ENCODE assay signal across 1 cellular context in the genomic region with DNA sequence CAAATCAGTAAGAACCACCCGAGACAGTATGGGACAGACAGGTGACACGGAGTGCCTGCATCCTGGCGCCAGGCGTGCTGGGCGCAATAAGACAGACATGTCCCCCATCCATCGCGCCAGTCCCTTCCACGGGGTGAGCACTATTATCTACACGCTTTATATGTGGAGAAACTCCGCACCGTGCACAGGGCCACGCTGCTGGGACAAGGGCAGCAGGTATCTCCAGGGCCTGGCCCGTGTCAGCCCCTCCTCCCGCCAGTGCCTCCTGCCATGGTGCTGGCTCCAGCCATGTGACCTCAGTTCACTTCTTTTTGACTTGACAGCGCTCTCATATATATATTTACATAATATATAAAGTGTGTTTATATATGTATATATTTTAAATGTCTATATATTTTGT.
TF ChIP-seq lines count a peak whose summit lies in the region.

No MANE protein-coding gene starts in this region.

TF ChIP-seq in HepG2, 621 proteins besides CTCF, POLR2A, EP300 and RAD21:
- TF ChIP-seq ZNF563 (CRISPR knock-in tag; IDR thresholded peaks at IDR 0.05) (no peak), ZNF891 (CRISPR knock-in tag; IDR thresholded peaks at IDR 0.05) (no peak), ZNF335 (CRISPR knock-in tag; IDR thresholded peaks at IDR 0.05) (no peak), ZNF20 (CRISPR knock-in tag; IDR thresholded peaks at IDR 0.05) (no peak), SRY (CRISPR knock-in tag; IDR thresholded peaks at IDR 0.05) (no peak), HNRNPH1 (optimal IDR thresholded peaks at IDR 0.05; ENCODE audit: low read depth, low read length) (no peak), NCOR1 (IDR thresholded peaks at IDR 0.05; ENCODE audit: borderline replicate concordance, low read length) (no peak)
- TF ChIP-seq, protein P1, sequence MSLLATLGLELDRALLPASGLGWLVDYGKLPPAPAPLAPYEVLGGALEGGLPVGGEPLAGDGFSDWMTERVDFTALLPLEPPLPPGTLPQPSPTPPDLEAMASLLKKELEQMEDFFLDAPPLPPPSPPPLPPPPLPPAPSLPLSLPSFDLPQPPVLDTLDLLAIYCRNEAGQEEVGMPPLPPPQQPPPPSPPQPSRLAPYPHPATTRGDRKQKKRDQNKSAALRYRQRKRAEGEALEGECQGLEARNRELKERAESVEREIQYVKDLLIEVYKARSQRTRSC (CRISPR knock-in tag; IDR thresholded peaks at IDR 0.05; ENCODE audit: low read depth), result no peak
- TF ChIP-seq, protein P2, sequence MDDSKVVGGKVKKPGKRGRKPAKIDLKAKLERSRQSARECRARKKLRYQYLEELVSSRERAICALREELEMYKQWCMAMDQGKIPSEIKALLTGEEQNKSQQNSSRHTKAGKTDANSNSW (CRISPR knock-in tag; IDR thresholded peaks at IDR 0.05; ENCODE audit: borderline replicate concordance), result no peak
- TF ChIP-seq, protein P3, sequence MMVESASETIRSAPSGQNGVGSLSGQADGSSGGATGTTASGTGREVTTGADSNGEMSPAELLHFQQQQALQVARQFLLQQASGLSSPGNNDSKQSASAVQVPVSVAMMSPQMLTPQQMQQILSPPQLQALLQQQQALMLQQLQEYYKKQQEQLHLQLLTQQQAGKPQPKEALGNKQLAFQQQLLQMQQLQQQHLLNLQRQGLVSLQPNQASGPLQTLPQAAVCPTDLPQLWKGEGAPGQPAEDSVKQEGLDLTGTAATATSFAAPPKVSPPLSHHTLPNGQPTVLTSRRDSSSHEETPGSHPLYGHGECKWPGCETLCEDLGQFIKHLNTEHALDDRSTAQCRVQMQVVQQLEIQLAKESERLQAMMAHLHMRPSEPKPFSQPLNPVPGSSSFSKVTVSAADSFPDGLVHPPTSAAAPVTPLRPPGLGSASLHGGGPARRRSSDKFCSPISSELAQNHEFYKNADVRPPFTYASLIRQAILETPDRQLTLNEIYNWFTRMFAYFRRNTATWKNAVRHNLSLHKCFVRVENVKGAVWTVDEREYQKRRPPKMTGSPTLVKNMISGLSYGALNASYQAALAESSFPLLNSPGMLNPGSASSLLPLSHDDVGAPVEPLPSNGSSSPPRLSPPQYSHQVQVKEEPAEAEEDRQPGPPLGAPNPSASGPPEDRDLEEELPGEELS (CRISPR knock-in tag; IDR thresholded peaks at IDR 0.05), result no peak
